ENCODE assay signal across 1 cellular context in genomic region chr3:50994537-50994936, GRCh38.
TF ChIP-seq lines count a peak whose summit lies in the region.

No MANE protein-coding gene starts in this region.

TF ChIP-seq in liver, 16 proteins besides CTCF, POLR2A, EP300 and RAD21 (continued from another document):
- no peak for TF ChIP-seq TAF1 (conservative IDR thresholded peaks at IDR 0.05)
- TF ChIP-seq ZBTB33 (IDR thresholded peaks at IDR 0.05): peak; percentile 66
- no peak for TF ChIP-seq GABPA (IDR thresholded peaks at IDR 0.05 in 1 of 2, conservative IDR thresholded peaks at IDR 0.05 in 1 of 2)
- no peak for TF ChIP-seq REST (IDR thresholded peaks at IDR 0.05)
- peak; percentile 67 for TF ChIP-seq YY1 (IDR thresholded peaks at IDR 0.05)
- TF ChIP-seq ATF3 (IDR thresholded peaks at IDR 0.05): no peak
